In the genomic region with DNA sequence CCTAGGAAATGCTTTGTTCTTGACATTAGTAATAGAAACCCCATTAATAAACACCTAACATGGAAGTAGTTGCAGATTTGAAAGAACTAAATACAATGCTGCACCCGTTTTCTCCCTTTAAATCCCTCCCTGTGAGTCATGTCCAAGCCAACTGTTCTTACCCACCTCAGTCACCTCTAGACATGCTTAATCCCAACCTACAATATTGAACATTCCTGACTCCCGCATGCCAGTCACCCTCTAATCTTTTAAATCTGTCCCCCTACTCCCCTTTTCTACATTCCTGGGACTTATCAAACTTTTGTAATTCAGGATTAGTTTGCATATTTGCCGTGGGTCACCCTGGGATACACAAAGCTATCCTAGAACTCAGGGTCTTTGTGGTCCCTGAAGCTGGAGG, we compare ENCODE assay signal across 16 cellular contexts.
DNase-seq lines count a peak whose midpoint lies in the region; ATAC-seq, FAIRE-seq and TF ChIP-seq lines count a peak whose summit lies in the region.
"Had no signal": no experiment of that assay in that cellular context is flagged by ENCODE, and none has a peak within 500 bp of the region (broad histone marks: within the 10 kb centered on the region; RNA-seq: fewer than 3 reads in every experiment).

No MANE protein-coding gene starts in this region.

- H3K9ac ChIP-seq in H1 (replicated peaks in 1 of 4; ENCODE audit: extremely low read depth in 1 of 4, low read depth in 3 of 4, low read length in 3 of 4) = no peak overlapping the region

- H4K5ac ChIP-seq in H1 (ENCODE audit: insufficient read length, low read depth, low read length) = no peak overlapping the region

- no peak overlapping the region for H2BK20ac ChIP-seq in H1 (ENCODE audit: low read length)

- H3K9me3 ChIP-seq in PC-9 (ENCODE audit: insufficient read depth, low read depth) (peaks cover 12% of the 10 kb centered on the region; the same call in 1 of the 2 replicates), H1 (ENCODE audit: insufficient read depth in 2 of 2, low read depth in 1 of 2, low read length in 1 of 2) (no peaks in the 10 kb centered on the region), osteoblast (ENCODE audit: low read depth, low read length) (no peaks in the 10 kb centered on the region), right atrium auricular region (no peaks in the 10 kb centered on the region), left ventricle myocardium inferior (replicated peaks) (no peaks in the 10 kb centered on the region)
- H3K9me3 ChIP-seq: esophagus squamous epithelium, spleen had no signal

- no peaks in the 10 kb centered on the region for H3K27me3 Mint-ChIP-seq in GM23338 (ENCODE audit: insufficient read depth, low read depth, poor library complexity)

- H3K4me1 Mint-ChIP-seq in GM23338 = peaks cover 16% of the 10 kb centered on the region

- CTCF ChIA-PET in PC-9 (lab: Charles Lee) = no interaction called here
- CTCF ChIA-PET in H1 (lab: Charles Lee; ENCODE audit: partially characterized antibody) = no interaction called here

- H3K14ac ChIP-seq in H1 (ENCODE audit: insufficient read length) = no peak overlapping the region

- H2BK12ac ChIP-seq in H1 (ENCODE audit: low read depth, low read length) = no peak overlapping the region

- H3K4me3 ChIP-seq in GM23338 (no peak overlapping the region), PC-9 (no peak overlapping the region), H1 (ENCODE audit: extremely low read depth in 1 of 4, insufficient read depth in 2 of 4, low read depth in 3 of 4, low read length in 4 of 4) (no peak overlapping the region), osteoblast (ENCODE audit: insufficient read depth, low read length) (no peak overlapping the region), right atrium auricular region (no peak overlapping the region), left ventricle myocardium inferior (no peak overlapping the region)
- H3K4me3 ChIP-seq: cardiac muscle cell, esophagus squamous epithelium, spleen had no signal

- no peaks in the 10 kb centered on the region for H3K36me3 Mint-ChIP-seq in GM23338 (ENCODE audit: low read depth)
- H3K36me3 Mint-ChIP-seq: activated naive CD8-positive, alpha-beta T cell had no signal

- no peak overlapping the region for H2AK5ac ChIP-seq in H1 (ENCODE audit: low read depth, low read length)

- DNase-seq in GM23338 (ENCODE audit: low spot score) (no peak), PC-9 (no peak), H1 (ENCODE audit: low read depth in 1 of 2, low spot score in 2 of 2) (no peak), osteoblast (ENCODE audit: insufficient read length, low spot score, missing footprints) (no peak), right atrium auricular region (ENCODE audit: low spot score) (no peak), left ventricle myocardium inferior (no peak), NCI-H128 (lab: John Stamatoyannopoulos, UW; ENCODE audit: unreplicated experiment) (no peak)
- DNase-seq: activated CD4-positive, CD25-positive, alpha-beta regulatory T cell; activated T-cell treated with anti-CD3 and anti-CD28 coated beads, Interleukin-2, amount 50 U/mL, for 72 hours; esophagus squamous epithelium; RPMI8226; spleen; T-helper 2 cell had no signal

- no TSS peak for BruUV-seq in PC-9 (replicated peaks; lab: Mats Ljungman, UMichigan)

- H3K9me2 ChIP-seq in GM23338 (ENCODE audit: insufficient read depth) (peaks cover 14% of the 10 kb centered on the region), PC-9 (ENCODE audit: insufficient read depth) (no peaks in the 10 kb centered on the region)

- H3K27me3 ChIP-seq in GM23338 (ENCODE audit: insufficient read depth) = no peaks in the 10 kb centered on the region
- H3K27me3 ChIP-seq in PC-9 (ENCODE audit: insufficient read depth, low read depth) = no peaks in the 10 kb centered on the region
- H3K27me3 ChIP-seq in H1 (replicated peaks in 1 of 4; ENCODE audit: control insufficient read depth in 3 of 4, extremely low read depth in 1 of 4, insufficient read depth in 3 of 4, low read length in 3 of 4) = no peaks in the 10 kb centered on the region
- no peaks in the 10 kb centered on the region for H3K27me3 ChIP-seq in osteoblast (ENCODE audit: insufficient read depth, low read length)
- H3K27me3 ChIP-seq in right atrium auricular region = no peaks in the 10 kb centered on the region
- no peaks in the 10 kb centered on the region for H3K27me3 ChIP-seq in left ventricle myocardium inferior (ENCODE audit: low read depth)
- H3K27me3 ChIP-seq: cardiac muscle cell, esophagus squamous epithelium had no signal

- TF ChIP-seq EP300 in H1 (IDR thresholded peaks at IDR 0.05; ENCODE audit: borderline replicate concordance in 1 of 2, low read depth in 2 of 2, low read length in 2 of 2) = no peak

- no peaks in the 10 kb centered on the region for H3K79me1 ChIP-seq in H1 (ENCODE audit: low read depth, low read length)

- H3K23me2 ChIP-seq in H1 (ENCODE audit: low read depth, low read length) = no peaks in the 10 kb centered on the region

- no peak overlapping the region for H3K27ac Mint-ChIP-seq in GM23338
- H3K27ac Mint-ChIP-seq: activated naive CD8-positive, alpha-beta T cell; activated T-cell treated with anti-CD3 and anti-CD28 coated beads, Interleukin-2, amount 50 U/mL, for 72 hours had no signal

- H3K79me2 ChIP-seq in GM23338 (replicated peaks; ENCODE audit: insufficient read depth) (no peaks in the 10 kb centered on the region), PC-9 (ENCODE audit: low read depth) (no peaks in the 10 kb centered on the region), H1 (ENCODE audit: control insufficient read depth in 1 of 2, insufficient read depth in 2 of 2, low read length in 2 of 2) (no peaks in the 10 kb centered on the region), osteoblast (ENCODE audit: insufficient read depth, low read length) (no peaks in the 10 kb centered on the region)

- WGBS in H1 (ENCODE audit: extremely low coverage in 1 of 2, insufficient coverage in 1 of 2, insufficient read length in 1 of 2, insufficient replicate concordance in 2 of 2, low coverage in 1 of 2, low lambda C conversion rate in 2 of 2, missing lambda C conversion rate in 1 of 2), 2 experiments = 73% methylated on average over 3 of the region's 3 CpGs; no CpG with 5 or more reads in 1 of the 2 experiments

- H2AFZ ChIP-seq in GM23338 = peak overlapping the region; percentile 85; the same call in 1 of the 2 replicates
- no peak overlapping the region for H2AFZ ChIP-seq in PC-9
- no peak overlapping the region for H2AFZ ChIP-seq in H1 (ENCODE audit: low read length)
- H2AFZ ChIP-seq in osteoblast (ENCODE audit: low read length) = peak overlapping the region; percentile 47

- no peak overlapping the region for H3K23ac ChIP-seq in H1 (ENCODE audit: insufficient read length)

- ATAC-seq in GM23338 (no peak), GM18907 (IDR thresholded peaks at IDR 0.05; ENCODE audit: unreplicated experiment) (no peak)
- ATAC-seq: activated T-cell treated with anti-CD3 and anti-CD28 coated beads, Interleukin-2, amount 50 U/mL, for 72 hours had no signal

- H3F3A ChIP-seq in GM23338 (replicated peaks; ENCODE audit: low read depth) = no peaks in the 10 kb centered on the region
- H3F3A ChIP-seq in PC-9 (ENCODE audit: insufficient read depth, low read depth) = peaks cover 24% of the 10 kb centered on the region

- FAIRE-seq in H1 (lab: Jason Lieb, UNC) = no peak

- H3K4me1 ChIP-seq in GM23338 (ENCODE audit: insufficient read depth) = peaks cover 5% of the 10 kb centered on the region; the same call in 1 of the 2 replicates
- H3K4me1 ChIP-seq in PC-9 (replicated peaks; ENCODE audit: insufficient read depth) = peaks cover 31% of the 10 kb centered on the region
- H3K4me1 ChIP-seq in H1 (replicated peaks in 1 of 4; ENCODE audit: control insufficient read depth in 3 of 4, insufficient read depth in 4 of 4, low read length in 3 of 4) = no peaks in the 10 kb centered on the region
- peaks cover 75% of the 10 kb centered on the region for H3K4me1 ChIP-seq in osteoblast (ENCODE audit: insufficient read depth, low read length)
- H3K4me1 ChIP-seq in right atrium auricular region = no peaks in the 10 kb centered on the region
- no peaks in the 10 kb centered on the region for H3K4me1 ChIP-seq in left ventricle myocardium inferior

- H3K4me2 ChIP-seq in GM23338 (no peak overlapping the region), PC-9 (no peak overlapping the region), H1 (ENCODE audit: insufficient read depth in 1 of 2, low read depth in 2 of 2, low read length in 2 of 2) (no peak overlapping the region), osteoblast (ENCODE audit: insufficient read depth, low read length) (no peak overlapping the region)

- POLR2A ChIA-PET in PC-9 (lab: Charles Lee; ENCODE audit: unreplicated experiment) = interaction anchor here (0.9 kb wide), 1 partner anchor 556 kb away, joined by 3 read pairs; no protein-coding TSS in a partner anchor
- POLR2A ChIA-PET in H1 (lab: Charles Lee; ENCODE audit: partially characterized antibody) = no interaction called here

- H2BK5ac ChIP-seq in H1 (ENCODE audit: low read depth, low read length) = no peak overlapping the region

- H3K9me3 Mint-ChIP-seq in GM23338 = no peaks in the 10 kb centered on the region
- H3K9me3 Mint-ChIP-seq: activated T-cell treated with anti-CD3 and anti-CD28 coated beads, Interleukin-2, amount 50 U/mL, for 72 hours had no signal

- H3K36me3 ChIP-seq in GM23338 (ENCODE audit: insufficient read depth) (no peaks in the 10 kb centered on the region), PC-9 (ENCODE audit: low read depth) (no peaks in the 10 kb centered on the region), H1 (ENCODE audit: control insufficient read depth in 2 of 4, insufficient read depth in 4 of 4, low read length in 3 of 4) (no peaks in the 10 kb centered on the region; a peak in 1 of 8 replicates), osteoblast (ENCODE audit: insufficient read depth, low read length) (no peaks in the 10 kb centered on the region), right atrium auricular region (no peaks in the 10 kb centered on the region), left ventricle myocardium inferior (no peaks in the 10 kb centered on the region)
- H3K36me3 ChIP-seq: cardiac muscle cell, esophagus squamous epithelium, spleen had no signal

- no peak overlapping the region for H4K8ac ChIP-seq in H1 (ENCODE audit: extremely low read depth, insufficient read depth, low read length)

- H3K4ac ChIP-seq in H1 (replicated peaks; ENCODE audit: insufficient read length, low read depth, low read length) = no peak overlapping the region

- TF ChIP-seq CTCF in GM23338 (conservative IDR thresholded peaks at IDR 0.05; ENCODE audit: low read depth in 2 of 2) = no peak
- TF ChIP-seq CTCF in PC-9 (conservative IDR thresholded peaks at IDR 0.05) = no peak
- TF ChIP-seq CTCF in H1 (IDR thresholded peaks at IDR 0.05; ENCODE audit: control extremely low read depth in 1 of 3, insufficient read depth in 1 of 3, low read depth in 1 of 3, low read length in 3 of 3) = no peak
- TF ChIP-seq CTCF in osteoblast (IDR thresholded peaks at IDR 0.05; ENCODE audit: extremely low read depth, low read depth, low read length) = no peak
- no peak for TF ChIP-seq CTCF in right atrium auricular region (IDR thresholded peaks at IDR 0.05)
- TF ChIP-seq CTCF in left ventricle myocardium inferior (IDR thresholded peaks at IDR 0.05; ENCODE audit: borderline replicate concordance) = no peak

- H4K20me1 ChIP-seq in GM23338 (replicated peaks; ENCODE audit: insufficient read depth) = no peaks in the 10 kb centered on the region
- H4K20me1 ChIP-seq in PC-9 (ENCODE audit: insufficient read depth) = no peaks in the 10 kb centered on the region
- no peaks in the 10 kb centered on the region for H4K20me1 ChIP-seq in H1 (replicated peaks in 1 of 2; ENCODE audit: control insufficient read depth in 1 of 2, insufficient read depth in 2 of 2, low read length in 2 of 2)
- no peaks in the 10 kb centered on the region for H4K20me1 ChIP-seq in osteoblast (ENCODE audit: insufficient read depth, low read length)

- H4K91ac ChIP-seq in H1 (replicated peaks; ENCODE audit: insufficient read length, low read length) = no peak overlapping the region

- no peak for TF ChIP-seq POLR2A in H1 (IDR thresholded peaks at IDR 0.05; ENCODE audit: control extremely low read depth in 1 of 2, low read depth in 2 of 2, low read length in 2 of 2)

- H2BK120ac ChIP-seq in H1 (replicated peaks; ENCODE audit: low read depth, low read length) = no peak overlapping the region

- H3K27ac ChIP-seq in GM23338 (ENCODE audit: low read depth) (no peak overlapping the region), PC-9 (peak overlapping the region; percentile 79), H1 (ENCODE audit: low read depth, low read length) (no peak overlapping the region), osteoblast (ENCODE audit: low read depth, low read length) (peak overlapping the region; percentile 94), right atrium auricular region (no peak overlapping the region), left ventricle myocardium inferior (replicated peaks) (no peak overlapping the region)
- H3K27ac ChIP-seq: cardiac muscle cell, esophagus squamous epithelium, spleen had no signal

- no peak overlapping the region for H3K4me3 Mint-ChIP-seq in GM23338
- H3K4me3 Mint-ChIP-seq: activated naive CD8-positive, alpha-beta T cell; activated T-cell treated with anti-CD3 and anti-CD28 coated beads, Interleukin-2, amount 50 U/mL, for 72 hours had no signal

- intact Hi-C loops in PC-9 (cut with micrococcal nuclease; ENCODE audit: unreplicated experiment) = loop anchor here (5.0 to 10.0 kb wide), 3 partner anchors 157 to 540 kb away; no protein-coding TSS in a partner anchor
- intact Hi-C loops in left ventricle myocardium inferior (cut with micrococcal nuclease) = no loop called here

- H2BK15ac ChIP-seq in H1 (ENCODE audit: low read length) = no peak overlapping the region

- H3K56ac ChIP-seq in H1 (replicated peaks; ENCODE audit: insufficient read length, low read depth, low read length) = no peak overlapping the region

- H3K18ac ChIP-seq in H1 (ENCODE audit: extremely low read depth, low read length) = no peak overlapping the region

- no peak for TF ChIP-seq RAD21 in H1 (IDR thresholded peaks at IDR 0.05 in 1 of 2, conservative IDR thresholded peaks at IDR 0.05 in 1 of 2; ENCODE audit: low read depth in 2 of 2, low read length in 2 of 2)

Comparison
In these comparisons a context has a peak if more than half of its experiments do, and no peak if none do; other contexts are left out.
1. H2AFZ ChIP-seq: peak in GM23338 (single experiment) and osteoblast (single experiment); none in PC-9 (single experiment) and H1 (single experiment).
2. H3K27ac ChIP-seq: peak in PC-9 (single experiment) and osteoblast (single experiment); none in GM23338 (single experiment), H1 (single experiment), right atrium auricular region (0 of 2) and left ventricle myocardium inferior (single experiment).